In the genomic region with DNA sequence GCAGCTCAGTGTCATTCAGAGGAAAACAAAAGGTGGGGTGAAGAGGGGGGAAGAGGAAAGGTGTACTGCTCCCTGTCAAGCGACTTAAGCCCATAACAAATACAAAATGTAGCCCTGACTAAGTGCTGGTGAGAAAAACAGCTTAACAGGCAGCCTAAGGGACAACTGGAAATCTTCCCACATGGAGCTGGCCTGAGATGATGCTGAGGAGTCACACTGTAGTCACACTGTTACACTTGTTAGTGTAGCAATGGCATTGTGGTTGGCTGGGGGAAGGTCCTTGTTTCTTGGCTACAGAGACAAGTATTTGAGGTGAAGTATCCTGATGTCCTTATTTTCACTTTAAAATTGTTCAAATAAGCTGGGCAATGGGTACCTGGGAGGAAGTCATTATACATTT, we compare ENCODE assay signal across 32 cellular contexts.
DNase-seq lines count a peak whose midpoint lies in the region; ATAC-seq and TF ChIP-seq lines count a peak whose summit lies in the region.
"Had no signal": no experiment of that assay in that cellular context is flagged by ENCODE, and none has a peak within 500 bp of the region (broad histone marks: within the 10 kb centered on the region; RNA-seq: fewer than 3 reads in every experiment).

No MANE protein-coding gene starts in this region.

- H3K4me3 Mint-ChIP-seq in HFFc6 (no peak overlapping the region), brain (no peak overlapping the region)
- H3K4me3 Mint-ChIP-seq: activated CD4-positive, alpha-beta T cell treated with anti-CD3 and anti-CD28 coated beads for 36 hours; IgD-negative memory B cell; naive B cell; stimulated activated effector memory CD8-positive, alpha-beta T cell treated with anti-CD3 and anti-CD28 coated beads, Interleukin-12 subunit alpha, Interleukin-12 subunit beta, amount 100 ng/mL, for 72 hours; T-helper 1 cell treated with Interleukin-12 subunit alpha and Interleukin-12 subunit beta and Interleukin-4 antibody, amounts not matched to agents 30 μg/mL and 1 μg/mL, for 36 hours had no signal

- H3K23ac ChIP-seq in mesendoderm (ENCODE audit: low read length): no peak overlapping the region

- no peak overlapping the region for H2BK5ac ChIP-seq in mesendoderm (ENCODE audit: low read length)

- no peak overlapping the region for H3K27ac ChIP-seq in mesendoderm (ENCODE audit: low read depth, low read length)
- H3K27ac ChIP-seq: A549, adrenal gland, BLaER1, colonic mucosa, right atrium auricular region, SJSA1, spleen, testis, vagina had no signal

- H3K79me1 ChIP-seq in mesendoderm (ENCODE audit: low read length): no peaks in the 10 kb centered on the region

- H3K36me3 Mint-ChIP-seq in HFFc6 (ENCODE audit: low read depth): no peaks in the 10 kb centered on the region; the same call in 1 of the 2 replicates
- H3K36me3 Mint-ChIP-seq in brain: peaks cover 22% of the 10 kb centered on the region
- H3K36me3 Mint-ChIP-seq: stimulated activated effector memory CD8-positive, alpha-beta T cell treated with anti-CD3 and anti-CD28 coated beads, Interleukin-12 subunit alpha, Interleukin-12 subunit beta, amount 100 ng/mL, for 72 hours had no signal

- no peak overlapping the region for H2BK15ac ChIP-seq in mesendoderm (replicated peaks; ENCODE audit: low read depth)

- H3K18ac ChIP-seq in mesendoderm (ENCODE audit: low read length): no peak overlapping the region

- no peak for ATAC-seq in HG02571 (IDR thresholded peaks at IDR 0.05; ENCODE audit: unreplicated experiment)
- no peak for ATAC-seq in HG03469 (IDR thresholded peaks at IDR 0.05; ENCODE audit: unreplicated experiment)
- ATAC-seq: A549; activated CD4-positive, alpha-beta T cell treated with anti-CD3 and anti-CD28 coated beads for 36 hours; HCT116; Panc1; stimulated activated effector memory CD8-positive, alpha-beta T cell treated with anti-CD3 and anti-CD28 coated beads, Interleukin-12 subunit alpha, Interleukin-12 subunit beta, amount 100 ng/mL, for 72 hours had no signal

- no peak overlapping the region for H3K4ac ChIP-seq in mesendoderm (ENCODE audit: low read depth, low read length)

- peak; percentile 17 for DNase-seq in AG10803 (ENCODE audit: low read depth)
- peak; percentile 6 for DNase-seq in HFFc6
- peak; percentile 20 for DNase-seq in mesendoderm
- DNase-seq in dermis blood vessel endothelial cell: no peak
- no peak for DNase-seq in NCI-H2029 (lab: John Stamatoyannopoulos, UW)
- DNase-seq: activated CD4-positive, alpha-beta T cell treated with anti-CD3 and anti-CD28 coated beads for 36 hours; activated CD8-positive, alpha-beta memory T cell treated with anti-CD3 and anti-CD28 coated beads for 24 hours; activated naive CD4-positive, alpha-beta T cell; activated T-cell treated with anti-CD3 and anti-CD28 coated beads, Interleukin-2, amount 50 U/mL, for 1 hour; adrenal gland; colonic mucosa; COR-L47; kidney glomerular epithelial cell; naive B cell; NCI-H146; NCI-H510A; spleen; stimulated activated CD4-positive, alpha-beta T cell treated with anti-CD3 and anti-CD28 coated beads, Interleukin-2, amount 100 ng/mL, for 48 hours; testis had no signal

- no peaks in the 10 kb centered on the region for H3K27me3 Mint-ChIP-seq in HFFc6 (ENCODE audit: insufficient read depth)
- peaks cover 6% of the 10 kb centered on the region for H3K27me3 Mint-ChIP-seq in brain
- H3K27me3 Mint-ChIP-seq: activated CD4-positive, alpha-beta T cell treated with anti-CD3 and anti-CD28 coated beads for 36 hours; IgD-negative memory B cell; naive B cell had no signal

- H3K27me3 ChIP-seq in mesendoderm (ENCODE audit: insufficient read depth, low read length, poor library complexity): no peaks in the 10 kb centered on the region
- H3K27me3 ChIP-seq: adrenal gland, BLaER1, colonic mucosa, right atrium auricular region, SJSA1, spleen, testis, vagina had no signal

- H4K8ac ChIP-seq in mesendoderm (ENCODE audit: low read depth, low read length): no peak overlapping the region

- no peaks in the 10 kb centered on the region for H3K79me2 ChIP-seq in mesendoderm (ENCODE audit: control insufficient read depth, insufficient read depth, low read length)

- no peak overlapping the region for H3K9ac ChIP-seq in mesendoderm (ENCODE audit: low read length)
- H3K9ac ChIP-seq: BLaER1 had no signal

- TF ChIP-seq CTCF in AG10803 (conservative IDR thresholded peaks at IDR 0.05; ENCODE audit: low read length) (no peak), HFFc6 (IDR thresholded peaks at IDR 0.05) (no peak), brain (conservative IDR thresholded peaks at IDR 0.05) (no peak)

- WGBS in mesendoderm (ENCODE audit: extremely low coverage, insufficient coverage, low lambda C conversion rate): no CpG with 5 or more reads among the region's 1 CpG

- no peak overlapping the region for H3K56ac ChIP-seq in mesendoderm (ENCODE audit: low read length)

- H3K36me3 ChIP-seq in mesendoderm (ENCODE audit: control insufficient read depth, insufficient read depth, low read length): no peaks in the 10 kb centered on the region
- H3K36me3 ChIP-seq: adrenal gland, colonic mucosa, right atrium auricular region, SJSA1, vagina had no signal

- no peak overlapping the region for H3K4me3 ChIP-seq in AG10803 (ENCODE audit: low read length)
- H3K4me3 ChIP-seq in mesendoderm (ENCODE audit: low read length): no peak overlapping the region
- H3K4me3 ChIP-seq: A549, adrenal gland, BLaER1, colonic mucosa, right atrium auricular region, SJSA1, spleen, testis, vagina had no signal

- H3K9me3 Mint-ChIP-seq in HFFc6: no peaks in the 10 kb centered on the region
- H3K9me3 Mint-ChIP-seq in brain: no peaks in the 10 kb centered on the region
- H3K9me3 Mint-ChIP-seq: IgD-negative memory B cell; naive B cell; stimulated activated effector memory CD8-positive, alpha-beta T cell treated with anti-CD3 and anti-CD28 coated beads, Interleukin-12 subunit alpha, Interleukin-12 subunit beta, amount 100 ng/mL, for 72 hours; T-helper 1 cell treated with Interleukin-12 subunit alpha and Interleukin-12 subunit beta and Interleukin-4 antibody, amounts not matched to agents 30 μg/mL and 1 μg/mL, for 36 hours had no signal

- H3K4me1 ChIP-seq in mesendoderm (ENCODE audit: control insufficient read depth, low read depth, low read length): no peaks in the 10 kb centered on the region
- H3K4me1 ChIP-seq: A549, BLaER1, colonic mucosa, right atrium auricular region, SJSA1, testis, vagina had no signal

- H3K27ac Mint-ChIP-seq in HFFc6 (no peak overlapping the region), brain (peak overlapping the region in 4 of 5 experiments; percentile 32 to 46 (median 35))
- H3K27ac Mint-ChIP-seq: activated CD4-positive, alpha-beta T cell treated with anti-CD3 and anti-CD28 coated beads for 36 hours; stimulated activated effector memory CD8-positive, alpha-beta T cell treated with anti-CD3 and anti-CD28 coated beads, Interleukin-12 subunit alpha, Interleukin-12 subunit beta, amount 100 ng/mL, for 72 hours; T-helper 1 cell treated with Interleukin-12 subunit alpha and Interleukin-12 subunit beta and Interleukin-4 antibody, amounts not matched to agents 30 μg/mL and 1 μg/mL, for 36 hours had no signal

- H2BK120ac ChIP-seq in mesendoderm (ENCODE audit: low read depth, low read length): no peak overlapping the region

- H2AK5ac ChIP-seq in mesendoderm (ENCODE audit: low read length): no peak overlapping the region

- H4K5ac ChIP-seq in mesendoderm (ENCODE audit: low read length): no peak overlapping the region

- H3K4me2 ChIP-seq in mesendoderm (ENCODE audit: low read length): no peak overlapping the region
- H3K4me2 ChIP-seq: A549, BLaER1 had no signal

- H3K4me1 Mint-ChIP-seq in HFFc6 (ENCODE audit: low read depth) (peaks cover 8% of the 10 kb centered on the region; the same call in 1 of the 2 replicates), brain (peaks cover 22% of the 10 kb centered on the region)

Comparison
In these comparisons a context has a peak if more than half of its experiments do, and no peak if none do; other contexts are left out.
1. DNase-seq: peak in AG10803 (single experiment), HFFc6 (single experiment) and mesendoderm (single experiment); none in dermis blood vessel endothelial cell (single experiment) and NCI-H2029 (single experiment).